In genomic region chr17:82246365-82247174, GRCh38 we compare ENCODE assay signal across 8 cellular contexts. TPM values are rescaled to one million over a fixed set of nuclear protein-coding genes. Genes with fewer than 3 reads are reported as not detected.
DNase-seq lines count a peak whose midpoint lies in the region; ATAC-seq and TF ChIP-seq lines count a peak whose summit lies in the region.

No MANE protein-coding gene starts in this region.

- WGBS in esophagus muscularis mucosa = 28% methylated on average over 5 of the region's 27 CpGs

- no peak for TF ChIP-seq EP300 in esophagus muscularis mucosa (IDR thresholded peaks at IDR 0.05)

- H3K4me1 ChIP-seq in esophagus muscularis mucosa (peaks cover 49 to 98% (median 85%) of the 10 kb centered on the region in 4 donors), rectal smooth muscle tissue (ENCODE audit: control insufficient read depth, insufficient read depth, low read length) (peaks cover 45% of the 10 kb centered on the region)

- DNase-seq in EL (peak; percentile 70), RKO (ENCODE audit: low spot score) (peak; percentile 62), esophagus muscularis mucosa (ENCODE audit: extremely low spot score) (no peak), NCI-H526 treated with DMSO at 0.1 percent for 48 hours (lab: John Stamatoyannopoulos, UW) (no peak), MV-4-11 (lab: John Stamatoyannopoulos, UW) (no peak), GM13977 (ENCODE audit: low spot score) (no peak)

- no peaks in the 10 kb centered on the region for H3K9me3 ChIP-seq in esophagus muscularis mucosa

- no peak for TF ChIP-seq POLR2A in esophagus muscularis mucosa (IDR thresholded peaks at IDR 0.05; ENCODE audit: low read depth)

- intact Hi-C loops in esophagus muscularis mucosa (cut with DNase I) = no loop called here

- H3K27ac ChIP-seq in esophagus muscularis mucosa (replicated peaks in 1 of 4) (peak overlapping the region; percentile 80 to 88 (median 86)), rectal smooth muscle tissue (ENCODE audit: low read depth, low read length) (peak overlapping the region; percentile 90)

- in situ Hi-C loops in GM13977 (cut with MboI; ENCODE audit: low pct_unique_long_range_greater_than_20kb, low sequenced_read_pairs, unreplicated experiment) = no loop called here

- H3K9ac ChIP-seq in rectal smooth muscle tissue (ENCODE audit: low read length) = no peak overlapping the region

- ATAC-seq in GM18517 (IDR thresholded peaks at IDR 0.05; ENCODE audit: unreplicated experiment) = no peak

- TF ChIP-seq CTCF in esophagus muscularis mucosa (IDR thresholded peaks at IDR 0.05) (no peak), GM13977 (IDR thresholded peaks at IDR 0.05; ENCODE audit: extremely low read depth, insufficient read depth, missing control alignments) (no peak)

- peaks cover 71 to 93% (median 83%) of the 10 kb centered on the region in 4 donors for H3K36me3 ChIP-seq in esophagus muscularis mucosa
- peaks cover 65% of the 10 kb centered on the region for H3K36me3 ChIP-seq in rectal smooth muscle tissue (ENCODE audit: control insufficient read depth, insufficient read depth, low read length)

- H3K4me3 ChIP-seq in esophagus muscularis mucosa (no peak overlapping the region), rectal smooth muscle tissue (ENCODE audit: low read length) (no peak overlapping the region)

- H3K27me3 ChIP-seq in esophagus muscularis mucosa (no peaks in the 10 kb centered on the region), rectal smooth muscle tissue (ENCODE audit: control insufficient read depth, insufficient read depth, low read length) (no peaks in the 10 kb centered on the region)

RNA-seq across cellular contexts. Expression of gene SLC16A3, which starts 17.7 kb away (rescaled TPM):
- 10 to 100 TPM; 17.0 to 28.8 (median 23.4) TPM for total RNA-seq in esophagus muscularis mucosa

RNA-seq across cellular contexts. Expression of gene CSNK1D, which starts 26.9 kb away (rescaled TPM):
- total RNA-seq in esophagus muscularis mucosa = 10 to 100 TPM; 47.2 to 65.5 (median 61.0) TPM

RNA-seq across cellular contexts. Expression of gene CCDC57, which starts 33.9 kb away (rescaled TPM):
- total RNA-seq in esophagus muscularis mucosa = 10 to 100 TPM in 3 of 4 donors, 1 to 10 TPM in 1; 8.4 to 21.6 (median 16.4) TPM

Comparison
In these comparisons a context has a peak if more than half of its experiments do, and no peak if none do; other contexts are left out.
1. DNase-seq: peak in EL (single experiment) and RKO (single experiment); none in esophagus muscularis mucosa (single experiment), NCI-H526 treated with DMSO at 0.1 percent for 48 hours (single experiment), MV-4-11 (single experiment) and GM13977 (single experiment).